Comparison of ENCODE assay signal across 2 cellular contexts in genomic region chr9:123217148-123217585, GRCh38.
TF ChIP-seq lines count a peak whose summit lies in the region.

No MANE protein-coding gene starts in this region.

TF ChIP-seq in SK-N-SH, 30 proteins besides CTCF, POLR2A, EP300 and RAD21:
- TF ChIP-seq ELF1 (IDR thresholded peaks at IDR 0.05) (no peak), SIN3A (IDR thresholded peaks at IDR 0.05; ENCODE audit: borderline replicate concordance, low read depth, low read length) (no peak), NFIC (IDR thresholded peaks at IDR 0.05; ENCODE audit: borderline replicate concordance) (peak; percentile 44; the same call in 1 of the 2 replicates), RCOR1 (IDR thresholded peaks at IDR 0.05; ENCODE audit: low read length) (no peak), CHD2 (IDR thresholded peaks at IDR 0.05; ENCODE audit: low read length, partially characterized antibody) (no peak), MEF2A (IDR thresholded peaks at IDR 0.05; ENCODE audit: borderline replicate concordance, low read depth) (no peak), JUND (IDR thresholded peaks at IDR 0.05) (no peak), TAF1 (IDR thresholded peaks at IDR 0.05; ENCODE audit: borderline replicate concordance, low read depth, low read length) (no peak), TCF12 (IDR thresholded peaks at IDR 0.05) (peak; percentile 34), NRF1 (IDR thresholded peaks at IDR 0.05; ENCODE audit: low read depth, low read length) (no peak), TEAD4 (IDR thresholded peaks at IDR 0.05; ENCODE audit: borderline replicate concordance, insufficient read depth) (no peak), REST (IDR thresholded peaks at IDR 0.05; ENCODE audit: low read depth, low read length) (no peak), SMC3 (IDR thresholded peaks at IDR 0.05; ENCODE audit: low read depth, low read length) (no peak), GABPA (IDR thresholded peaks at IDR 0.05; ENCODE audit: low read depth) (no peak), POLR2AphosphoS5 (IDR thresholded peaks at IDR 0.05; ENCODE audit: low read depth, low read length) (no peak)
- TF ChIP-seq, protein P1, sequence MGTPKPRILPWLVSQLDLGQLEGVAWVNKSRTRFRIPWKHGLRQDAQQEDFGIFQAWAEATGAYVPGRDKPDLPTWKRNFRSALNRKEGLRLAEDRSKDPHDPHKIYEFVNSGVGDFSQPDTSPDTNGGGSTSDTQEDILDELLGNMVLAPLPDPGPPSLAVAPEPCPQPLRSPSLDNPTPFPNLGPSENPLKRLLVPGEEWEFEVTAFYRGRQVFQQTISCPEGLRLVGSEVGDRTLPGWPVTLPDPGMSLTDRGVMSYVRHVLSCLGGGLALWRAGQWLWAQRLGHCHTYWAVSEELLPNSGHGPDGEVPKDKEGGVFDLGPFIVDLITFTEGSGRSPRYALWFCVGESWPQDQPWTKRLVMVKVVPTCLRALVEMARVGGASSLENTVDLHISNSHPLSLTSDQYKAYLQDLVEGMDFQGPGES (IDR thresholded peaks at IDR 0.05; ENCODE audit: low read depth, low read length): no peak
- TF ChIP-seq, protein P2, sequence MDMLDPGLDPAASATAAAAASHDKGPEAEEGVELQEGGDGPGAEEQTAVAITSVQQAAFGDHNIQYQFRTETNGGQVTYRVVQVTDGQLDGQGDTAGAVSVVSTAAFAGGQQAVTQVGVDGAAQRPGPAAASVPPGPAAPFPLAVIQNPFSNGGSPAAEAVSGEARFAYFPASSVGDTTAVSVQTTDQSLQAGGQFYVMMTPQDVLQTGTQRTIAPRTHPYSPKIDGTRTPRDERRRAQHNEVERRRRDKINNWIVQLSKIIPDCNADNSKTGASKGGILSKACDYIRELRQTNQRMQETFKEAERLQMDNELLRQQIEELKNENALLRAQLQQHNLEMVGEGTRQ (IDR thresholded peaks at IDR 0.05; ENCODE audit: borderline replicate concordance, low read depth, low read length): no peak

TF ChIP-seq in endothelial cell of umbilical vein, 7 proteins besides CTCF, POLR2A, EP300 and RAD21:
- TF ChIP-seq JUN (IDR thresholded peaks at IDR 0.05; ENCODE audit: borderline replicate concordance, insufficient read depth, insufficient read length, low read depth): no peak
- TF ChIP-seq, protein P3, sequence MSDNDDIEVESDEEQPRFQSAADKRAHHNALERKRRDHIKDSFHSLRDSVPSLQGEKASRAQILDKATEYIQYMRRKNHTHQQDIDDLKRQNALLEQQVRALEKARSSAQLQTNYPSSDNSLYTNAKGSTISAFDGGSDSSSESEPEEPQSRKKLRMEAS (IDR thresholded peaks at IDR 0.05; ENCODE audit: insufficient read depth, insufficient read length): no peak
- TF ChIP-seq GATA2 (IDR thresholded peaks at IDR 0.05; ENCODE audit: insufficient read depth, insufficient read length, low read depth, low read length): peak; percentile 36
